1 cellular context compared by ENCODE assay signal in the genomic region with DNA sequence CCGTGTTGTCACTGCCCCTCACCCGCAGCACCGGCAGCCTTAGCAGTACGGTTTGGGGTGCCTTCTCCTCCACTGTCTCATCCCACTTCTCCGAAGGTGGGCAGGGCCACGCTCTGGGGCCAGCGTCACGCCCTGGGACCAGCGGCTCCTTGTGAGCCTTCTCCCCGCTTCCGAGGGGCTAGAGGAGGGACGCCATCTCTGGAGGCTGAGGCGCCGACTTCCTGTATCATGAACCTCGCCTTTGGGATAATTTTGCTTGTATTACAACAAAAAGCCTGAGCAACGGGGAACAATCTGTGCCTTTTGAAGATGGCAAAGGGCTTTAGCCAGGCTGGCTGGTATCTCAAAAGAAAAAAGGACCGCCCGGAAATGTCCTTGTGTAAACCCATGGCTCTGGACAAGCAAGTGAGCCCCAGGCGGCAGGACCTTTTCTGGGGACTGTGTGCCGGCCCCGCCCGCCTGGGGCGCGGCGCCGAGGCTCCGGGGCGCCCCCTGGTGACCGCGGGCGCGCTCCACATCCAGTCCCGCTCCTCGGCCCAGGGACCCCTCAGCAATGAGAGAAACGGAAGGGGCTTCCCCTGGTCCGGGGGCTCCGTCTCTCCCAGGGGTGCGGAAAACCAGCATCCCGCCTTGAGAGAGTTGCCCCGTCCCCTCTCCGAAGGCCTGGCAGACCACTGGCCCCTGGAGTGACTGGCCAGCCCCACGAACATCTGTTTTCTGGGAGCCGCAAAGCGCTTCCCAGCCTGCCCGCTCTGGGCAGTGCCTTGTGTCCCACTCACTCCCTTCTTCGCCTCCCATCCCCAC.
TF ChIP-seq lines count a peak whose summit lies in the region.

No MANE protein-coding gene starts in this region.

TF ChIP-seq in K562, 482 proteins besides CTCF, POLR2A, EP300 and RAD21 (continued from another document and continues in another):
- TF ChIP-seq, protein P1, sequence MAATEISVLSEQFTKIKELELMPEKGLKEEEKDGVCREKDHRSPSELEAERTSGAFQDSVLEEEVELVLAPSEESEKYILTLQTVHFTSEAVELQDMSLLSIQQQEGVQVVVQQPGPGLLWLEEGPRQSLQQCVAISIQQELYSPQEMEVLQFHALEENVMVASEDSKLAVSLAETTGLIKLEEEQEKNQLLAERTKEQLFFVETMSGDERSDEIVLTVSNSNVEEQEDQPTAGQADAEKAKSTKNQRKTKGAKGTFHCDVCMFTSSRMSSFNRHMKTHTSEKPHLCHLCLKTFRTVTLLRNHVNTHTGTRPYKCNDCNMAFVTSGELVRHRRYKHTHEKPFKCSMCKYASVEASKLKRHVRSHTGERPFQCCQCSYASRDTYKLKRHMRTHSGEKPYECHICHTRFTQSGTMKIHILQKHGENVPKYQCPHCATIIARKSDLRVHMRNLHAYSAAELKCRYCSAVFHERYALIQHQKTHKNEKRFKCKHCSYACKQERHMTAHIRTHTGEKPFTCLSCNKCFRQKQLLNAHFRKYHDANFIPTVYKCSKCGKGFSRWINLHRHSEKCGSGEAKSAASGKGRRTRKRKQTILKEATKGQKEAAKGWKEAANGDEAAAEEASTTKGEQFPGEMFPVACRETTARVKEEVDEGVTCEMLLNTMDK (IDR thresholded peaks at IDR 0.05; ENCODE audit: borderline replicate concordance, insufficient read depth, low read depth, low read length, poor library complexity, severe bottlenecking) = peak; percentile 63
- TF ChIP-seq MYC (IDR thresholded peaks at IDR 0.05; ENCODE audit: low read depth, low read length) (peak; percentile 35; the same call in 1 of the 2 replicates), MYC (CRISPR knock-in tag; IDR thresholded peaks at IDR 0.05; ENCODE audit: borderline replicate concordance, low read depth) (0 out of 2 replicates have a peak, but pooled peaks have one; percentile 14), NFIX (CRISPR knock-in tag; IDR thresholded peaks at IDR 0.05; ENCODE audit: low read depth) (no peak), ZBTB33 (CRISPR knock-in tag; IDR thresholded peaks at IDR 0.05) (peak; percentile 56), KLF1 (tag; IDR thresholded peaks at IDR 0.05) (no peak), FIP1L1 (IDR thresholded peaks at IDR 0.05; ENCODE audit: low read depth, low read length, poor library complexity, severe bottlenecking) (peak; percentile 38), SMARCA4 (IDR thresholded peaks at IDR 0.05) (no peak), NFE2L1 (tag; IDR thresholded peaks at IDR 0.05; ENCODE audit: borderline replicate concordance, low read depth) (no peak), ZFX (CRISPR knock-in tag; IDR thresholded peaks at IDR 0.05) (peak; percentile 53; the same call in 1 of the 2 replicates), ZNF282 (CRISPR knock-in tag; IDR thresholded peaks at IDR 0.05) (no peak), POLR2AphosphoS5 (IDR thresholded peaks at IDR 0.05; ENCODE audit: control insufficient read depth, insufficient read depth, low read depth, low read length) (peak; percentile 45; the same call in 1 of the 2 replicates), SUPT5H (IDR thresholded peaks at IDR 0.05) (peak; percentile 59; the same call in 1 of the 2 replicates), ZBTB7A (IDR thresholded peaks at IDR 0.05; ENCODE audit: borderline replicate concordance, control insufficient read depth, low read depth, low read length) (peak; percentile 90), SMARCA5 (IDR thresholded peaks at IDR 0.05) (no peak), E2F3 (CRISPR knock-in tag; IDR thresholded peaks at IDR 0.05) (peak; percentile 35; the same call in 1 of the 2 replicates), ERF (CRISPR knock-in tag; IDR thresholded peaks at IDR 0.05) (0 out of 2 replicates have a peak, but pooled peaks have one; percentile 42), NONO (IDR thresholded peaks at IDR 0.05; ENCODE audit: low read depth in 2 of 2, low read length in 1 of 2) (peak in 1 of 2 experiments; percentile 53; a peak in 1 of 4 replicates), MTA3 (IDR thresholded peaks at IDR 0.05; ENCODE audit: borderline replicate concordance) (0 out of 2 replicates have a peak, but pooled peaks have one; percentile 30), ZNF175 (CRISPR knock-in tag; IDR thresholded peaks at IDR 0.05; ENCODE audit: low read depth) (peak; percentile 67; the same call in 1 of the 2 replicates), ELF2 (CRISPR knock-in tag; IDR thresholded peaks at IDR 0.05) (peak; percentile 51; the same call in 1 of the 2 replicates), UBTF (IDR thresholded peaks at IDR 0.05; ENCODE audit: borderline replicate concordance in 1 of 2, low read depth in 2 of 2, low read length in 2 of 2) (peak in 1 of 2 experiments; percentile 35; a peak in 1 of 4 replicates), TAL1 (IDR thresholded peaks at IDR 0.05) (no peak), ESRRA (IDR thresholded peaks at IDR 0.05; ENCODE audit: borderline replicate concordance, low read depth) (0 out of 2 replicates have a peak, but pooled peaks have one; percentile 33), NEUROD1 (IDR thresholded peaks at IDR 0.05; ENCODE audit: borderline replicate concordance, low read depth, low read length, partially characterized antibody) (peak; percentile 17), ID3 (CRISPR knock-in tag; IDR thresholded peaks at IDR 0.05) (no peak), ID3 (tag; IDR thresholded peaks at IDR 0.05) (peak; percentile 41; the same call in 1 of the 2 replicates), SOX6 (IDR thresholded peaks at IDR 0.05) (no peak), TAF1 (IDR thresholded peaks at IDR 0.05; ENCODE audit: control insufficient read depth, extremely low read depth, insufficient read depth, low read length, severe bottlenecking) (peak; percentile 65), TAF7 (tag; IDR thresholded peaks at IDR 0.05) (no peak), ZNF224 (CRISPR knock-in tag; IDR thresholded peaks at IDR 0.05) (no peak), L3MBTL2 (IDR thresholded peaks at IDR 0.05) (peak; percentile 44; the same call in 1 of the 2 replicates), DIDO1 (tag; IDR thresholded peaks at IDR 0.05; ENCODE audit: low read depth) (no peak), PCBP1 (IDR thresholded peaks at IDR 0.05; ENCODE audit: low read depth, low read length, poor library complexity, severe bottlenecking) (peak; percentile 75), NR3C1 (CRISPR knock-in tag; IDR thresholded peaks at IDR 0.05) (no peak)
- TF ChIP-seq, protein P2, sequence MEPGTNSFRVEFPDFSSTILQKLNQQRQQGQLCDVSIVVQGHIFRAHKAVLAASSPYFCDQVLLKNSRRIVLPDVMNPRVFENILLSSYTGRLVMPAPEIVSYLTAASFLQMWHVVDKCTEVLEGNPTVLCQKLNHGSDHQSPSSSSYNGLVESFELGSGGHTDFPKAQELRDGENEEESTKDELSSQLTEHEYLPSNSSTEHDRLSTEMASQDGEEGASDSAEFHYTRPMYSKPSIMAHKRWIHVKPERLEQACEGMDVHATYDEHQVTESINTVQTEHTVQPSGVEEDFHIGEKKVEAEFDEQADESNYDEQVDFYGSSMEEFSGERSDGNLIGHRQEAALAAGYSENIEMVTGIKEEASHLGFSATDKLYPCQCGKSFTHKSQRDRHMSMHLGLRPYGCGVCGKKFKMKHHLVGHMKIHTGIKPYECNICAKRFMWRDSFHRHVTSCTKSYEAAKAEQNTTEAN (CRISPR knock-in tag; IDR thresholded peaks at IDR 0.05) = no peak
- TF ChIP-seq, protein P3, sequence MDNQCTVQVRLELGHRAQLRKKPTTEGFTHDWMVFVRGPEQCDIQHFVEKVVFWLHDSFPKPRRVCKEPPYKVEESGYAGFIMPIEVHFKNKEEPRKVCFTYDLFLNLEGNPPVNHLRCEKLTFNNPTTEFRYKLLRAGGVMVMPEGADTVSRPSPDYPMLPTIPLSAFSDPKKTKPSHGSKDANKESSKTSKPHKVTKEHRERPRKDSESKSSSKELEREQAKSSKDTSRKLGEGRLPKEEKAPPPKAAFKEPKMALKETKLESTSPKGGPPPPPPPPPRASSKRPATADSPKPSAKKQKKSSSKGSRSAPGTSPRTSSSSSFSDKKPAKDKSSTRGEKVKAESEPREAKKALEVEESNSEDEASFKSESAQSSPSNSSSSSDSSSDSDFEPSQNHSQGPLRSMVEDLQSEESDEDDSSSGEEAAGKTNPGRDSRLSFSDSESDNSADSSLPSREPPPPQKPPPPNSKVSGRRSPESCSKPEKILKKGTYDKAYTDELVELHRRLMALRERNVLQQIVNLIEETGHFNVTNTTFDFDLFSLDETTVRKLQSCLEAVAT (IDR thresholded peaks at IDR 0.05) = no peak
- TF ChIP-seq, protein P4, sequence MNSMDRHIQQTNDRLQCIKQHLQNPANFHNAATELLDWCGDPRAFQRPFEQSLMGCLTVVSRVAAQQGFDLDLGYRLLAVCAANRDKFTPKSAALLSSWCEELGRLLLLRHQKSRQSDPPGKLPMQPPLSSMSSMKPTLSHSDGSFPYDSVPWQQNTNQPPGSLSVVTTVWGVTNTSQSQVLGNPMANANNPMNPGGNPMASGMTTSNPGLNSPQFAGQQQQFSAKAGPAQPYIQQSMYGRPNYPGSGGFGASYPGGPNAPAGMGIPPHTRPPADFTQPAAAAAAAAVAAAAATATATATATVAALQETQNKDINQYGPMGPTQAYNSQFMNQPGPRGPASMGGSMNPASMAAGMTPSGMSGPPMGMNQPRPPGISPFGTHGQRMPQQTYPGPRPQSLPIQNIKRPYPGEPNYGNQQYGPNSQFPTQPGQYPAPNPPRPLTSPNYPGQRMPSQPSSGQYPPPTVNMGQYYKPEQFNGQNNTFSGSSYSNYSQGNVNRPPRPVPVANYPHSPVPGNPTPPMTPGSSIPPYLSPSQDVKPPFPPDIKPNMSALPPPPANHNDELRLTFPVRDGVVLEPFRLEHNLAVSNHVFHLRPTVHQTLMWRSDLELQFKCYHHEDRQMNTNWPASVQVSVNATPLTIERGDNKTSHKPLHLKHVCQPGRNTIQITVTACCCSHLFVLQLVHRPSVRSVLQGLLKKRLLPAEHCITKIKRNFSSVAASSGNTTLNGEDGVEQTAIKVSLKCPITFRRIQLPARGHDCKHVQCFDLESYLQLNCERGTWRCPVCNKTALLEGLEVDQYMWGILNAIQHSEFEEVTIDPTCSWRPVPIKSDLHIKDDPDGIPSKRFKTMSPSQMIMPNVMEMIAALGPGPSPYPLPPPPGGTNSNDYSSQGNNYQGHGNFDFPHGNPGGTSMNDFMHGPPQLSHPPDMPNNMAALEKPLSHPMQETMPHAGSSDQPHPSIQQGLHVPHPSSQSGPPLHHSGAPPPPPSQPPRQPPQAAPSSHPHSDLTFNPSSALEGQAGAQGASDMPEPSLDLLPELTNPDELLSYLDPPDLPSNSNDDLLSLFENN (IDR thresholded peaks at IDR 0.05; ENCODE audit: low read depth in 2 of 2, low read length in 2 of 2) = 0 out of 4 replicates have a peak, but pooled peaks of 1 of the 2 experiments have one; percentile 29
- TF ChIP-seq, protein P5, sequence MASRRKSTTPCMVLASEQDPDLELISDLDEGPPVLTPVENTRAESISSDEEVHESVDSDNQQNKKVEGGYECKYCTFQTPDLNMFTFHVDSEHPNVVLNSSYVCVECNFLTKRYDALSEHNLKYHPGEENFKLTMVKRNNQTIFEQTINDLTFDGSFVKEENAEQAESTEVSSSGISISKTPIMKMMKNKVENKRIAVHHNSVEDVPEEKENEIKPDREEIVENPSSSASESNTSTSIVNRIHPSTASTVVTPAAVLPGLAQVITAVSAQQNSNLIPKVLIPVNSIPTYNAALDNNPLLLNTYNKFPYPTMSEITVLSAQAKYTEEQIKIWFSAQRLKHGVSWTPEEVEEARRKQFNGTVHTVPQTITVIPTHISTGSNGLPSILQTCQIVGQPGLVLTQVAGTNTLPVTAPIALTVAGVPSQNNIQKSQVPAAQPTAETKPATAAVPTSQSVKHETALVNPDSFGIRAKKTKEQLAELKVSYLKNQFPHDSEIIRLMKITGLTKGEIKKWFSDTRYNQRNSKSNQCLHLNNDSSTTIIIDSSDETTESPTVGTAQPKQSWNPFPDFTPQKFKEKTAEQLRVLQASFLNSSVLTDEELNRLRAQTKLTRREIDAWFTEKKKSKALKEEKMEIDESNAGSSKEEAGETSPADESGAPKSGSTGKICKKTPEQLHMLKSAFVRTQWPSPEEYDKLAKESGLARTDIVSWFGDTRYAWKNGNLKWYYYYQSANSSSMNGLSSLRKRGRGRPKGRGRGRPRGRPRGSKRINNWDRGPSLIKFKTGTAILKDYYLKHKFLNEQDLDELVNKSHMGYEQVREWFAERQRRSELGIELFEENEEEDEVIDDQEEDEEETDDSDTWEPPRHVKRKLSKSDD (conservative IDR thresholded peaks at IDR 0.05; ENCODE audit: low read length) = no peak
